In the genomic region with DNA sequence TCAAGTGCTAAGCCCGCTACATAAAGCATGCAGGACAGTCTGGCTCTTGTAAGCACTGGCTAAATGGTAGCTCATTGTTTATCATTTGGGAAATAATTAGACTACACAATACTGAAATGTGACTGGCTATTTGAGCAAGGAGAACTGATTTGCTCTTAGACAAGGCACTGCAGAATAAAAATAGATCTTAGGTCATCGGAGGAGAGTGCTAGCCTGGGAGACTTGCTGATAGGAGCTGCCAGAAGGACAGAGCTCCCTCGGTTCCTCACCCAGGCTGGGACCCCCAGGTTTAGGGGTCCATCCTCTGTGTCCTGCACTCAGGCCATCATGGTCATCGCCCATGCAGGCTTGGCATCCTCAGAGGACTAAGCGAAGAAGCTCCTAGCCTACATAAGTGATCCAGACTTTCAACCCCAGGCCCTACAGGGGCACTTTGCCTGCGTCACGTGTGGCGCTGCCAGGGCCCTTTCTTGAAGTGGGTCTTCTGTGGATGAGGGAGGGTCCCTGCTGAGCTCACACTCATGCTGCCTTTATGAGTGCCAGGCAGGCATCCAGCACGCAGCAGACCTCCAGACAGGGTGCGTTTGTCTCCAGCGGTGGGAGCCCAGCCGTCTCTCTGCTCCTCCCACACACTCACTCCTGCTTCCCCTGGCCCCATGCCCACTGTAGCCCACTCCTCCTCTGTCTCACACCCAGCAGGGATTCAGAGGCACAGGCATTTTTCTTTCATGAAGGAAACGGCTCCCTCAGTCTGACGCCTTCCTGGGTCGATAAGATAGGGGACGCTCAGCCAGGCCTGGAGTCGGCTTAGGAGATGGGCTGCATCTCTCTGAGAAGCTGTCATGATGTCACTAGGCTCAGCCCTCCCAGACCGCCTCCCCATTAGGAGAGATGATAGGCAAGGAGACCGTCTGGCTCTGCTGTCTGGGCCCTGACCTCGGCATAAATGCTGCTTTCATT, we compare ENCODE assay signal across 17 cellular contexts.
DNase-seq lines count a peak whose midpoint lies in the region; ATAC-seq and TF ChIP-seq lines count a peak whose summit lies in the region.
"Had no signal": no experiment of that assay in that cellular context is flagged by ENCODE, and none has a peak within 500 bp of the region (broad histone marks: within the 10 kb centered on the region; RNA-seq: fewer than 3 reads in every experiment).

No MANE protein-coding gene starts in this region.

- no peaks in the 10 kb centered on the region for H4K20me1 ChIP-seq in smooth muscle cell (ENCODE audit: low read depth)

- H2AFZ ChIP-seq in smooth muscle cell (ENCODE audit: low read depth): peak overlapping the region; percentile 5

- peaks cover 39% of the 10 kb centered on the region for H3F3A ChIP-seq in smooth muscle cell (ENCODE audit: low read depth)

- peak overlapping the region; percentile 71 for H3K9ac ChIP-seq in smooth muscle cell (ENCODE audit: low read depth)

- H3K4me1 ChIP-seq in right atrium auricular region (peaks cover 0 to 49% of the 10 kb centered on the region in 2 donors), smooth muscle cell (ENCODE audit: low read depth) (peaks cover 7% of the 10 kb centered on the region)
- H3K4me1 ChIP-seq: body of pancreas, lower lobe of right lung had no signal

- ATAC-seq in SK-N-SH treated with all-trans-retinoic acid at 6 μM for 48 hours (no peak; the same call in 2 of the 3 replicates), GM19463 (IDR thresholded peaks at IDR 0.05; ENCODE audit: unreplicated experiment) (no peak)
- ATAC-seq: activated CD4-positive, CD25-positive, alpha-beta regulatory T cell treated with anti-CD3 and anti-CD28 coated beads, Interleukin-2, amount 50 U/mL, for 24 hours; body of pancreas; lower lobe of right lung; natural killer cell; T-helper 17 cell had no signal

- H3K36me3 ChIP-seq in right atrium auricular region (no peaks in the 10 kb centered on the region), smooth muscle cell (ENCODE audit: low read depth) (no peaks in the 10 kb centered on the region)
- H3K36me3 ChIP-seq: lower lobe of right lung, suprapubic skin had no signal

- H3K9me3 ChIP-seq in right atrium auricular region (no peaks in the 10 kb centered on the region), smooth muscle cell (replicated peaks; ENCODE audit: low read depth) (no peaks in the 10 kb centered on the region)
- H3K9me3 ChIP-seq: body of pancreas, lower lobe of right lung, suprapubic skin had no signal

- 35% methylated on average over 20 of the region's 20 CpGs for WGBS in smooth muscle cell (ENCODE audit: low lambda C conversion rate)

- peak overlapping the region; percentile 75 to 94 for H3K27ac ChIP-seq in right atrium auricular region
- H3K27ac ChIP-seq in smooth muscle cell (ENCODE audit: low read depth): peak overlapping the region; percentile 90
- H3K27ac ChIP-seq: body of pancreas, lower lobe of right lung, suprapubic skin had no signal

- peak; percentile 74 for DNase-seq in NCI-H1092 treated with DMSO at 0.1 percent for 48 hours (lab: John Stamatoyannopoulos, UW)
- DNase-seq in right atrium auricular region (ENCODE audit: low spot score): no peak
- DNase-seq in smooth muscle cell (lab: John Stamatoyannopoulos, UW; ENCODE audit: unreplicated experiment): no peak
- DNase-seq in effector CD8-positive, alpha-beta T cell (lab: John Stamatoyannopoulos, UW): no peak
- DNase-seq in NCI-H1930 (lab: John Stamatoyannopoulos, UW): no peak
- DNase-seq: activated CD8-positive, alpha-beta memory T cell treated with anti-CD3 and anti-CD28 coated beads, Interleukin-2, amount 50 U/mL, for 4 hours; activated naive CD4-positive, alpha-beta T cell treated with anti-CD3 and anti-CD28 coated beads, Interleukin-2, amount 50 U/mL, for 16 hours; body of pancreas; effector CD4-positive, alpha-beta T cell; lower lobe of right lung; natural killer cell; RPMI8226; T-helper 17 cell had no signal

- peak overlapping the region; percentile 54 for H3K4me2 ChIP-seq in smooth muscle cell

- no peaks in the 10 kb centered on the region for H3K27me3 ChIP-seq in right atrium auricular region
- H3K27me3 ChIP-seq in smooth muscle cell (ENCODE audit: low read depth): no peaks in the 10 kb centered on the region
- H3K27me3 ChIP-seq: body of pancreas had no signal

- TF ChIP-seq CTCF in right atrium auricular region (IDR thresholded peaks at IDR 0.05): no peak
- TF ChIP-seq CTCF in smooth muscle cell (IDR thresholded peaks at IDR 0.05; ENCODE audit: borderline replicate concordance, insufficient read depth, poor library complexity, severe bottlenecking): no peak

- no peaks in the 10 kb centered on the region for H3K79me2 ChIP-seq in smooth muscle cell (ENCODE audit: low read depth)

- H3K4me3 ChIP-seq in right atrium auricular region (no peak overlapping the region), smooth muscle cell (no peak overlapping the region)
- H3K4me3 ChIP-seq: body of pancreas, lower lobe of right lung, suprapubic skin had no signal

TF ChIP-seq in SK-N-SH treated with all-trans-retinoic acid at 6 μM for 48 hours, 23 proteins besides CTCF, POLR2A, EP300 and RAD21:
- TF ChIP-seq ZFP30 (CRISPR knock-in tag; IDR thresholded peaks at IDR 0.05): no peak
- TF ChIP-seq, protein P1, sequence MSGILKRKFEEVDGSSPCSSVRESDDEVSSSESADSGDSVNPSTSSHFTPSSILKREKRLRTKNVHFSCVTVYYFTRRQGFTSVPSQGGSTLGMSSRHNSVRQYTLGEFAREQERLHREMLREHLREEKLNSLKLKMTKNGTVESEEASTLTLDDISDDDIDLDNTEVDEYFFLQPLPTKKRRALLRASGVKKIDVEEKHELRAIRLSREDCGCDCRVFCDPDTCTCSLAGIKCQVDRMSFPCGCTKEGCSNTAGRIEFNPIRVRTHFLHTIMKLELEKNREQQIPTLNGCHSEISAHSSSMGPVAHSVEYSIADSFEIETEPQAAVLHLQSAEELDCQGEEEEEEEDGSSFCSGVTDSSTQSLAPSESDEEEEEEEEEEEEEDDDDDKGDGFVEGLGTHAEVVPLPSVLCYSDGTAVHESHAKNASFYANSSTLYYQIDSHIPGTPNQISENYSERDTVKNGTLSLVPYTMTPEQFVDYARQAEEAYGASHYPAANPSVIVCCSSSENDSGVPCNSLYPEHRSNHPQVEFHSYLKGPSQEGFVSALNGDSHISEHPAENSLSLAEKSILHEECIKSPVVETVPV (CRISPR knock-in tag; IDR thresholded peaks at IDR 0.05): 0 out of 2 replicates have a peak, but pooled peaks have one; percentile 18
- TF ChIP-seq PPARA (CRISPR knock-in tag; IDR thresholded peaks at IDR 0.05; ENCODE audit: borderline replicate concordance): no peak
- no peak for TF ChIP-seq TCF4 (CRISPR knock-in tag; IDR thresholded peaks at IDR 0.05; ENCODE audit: borderline replicate concordance)
